In the genomic region with DNA sequence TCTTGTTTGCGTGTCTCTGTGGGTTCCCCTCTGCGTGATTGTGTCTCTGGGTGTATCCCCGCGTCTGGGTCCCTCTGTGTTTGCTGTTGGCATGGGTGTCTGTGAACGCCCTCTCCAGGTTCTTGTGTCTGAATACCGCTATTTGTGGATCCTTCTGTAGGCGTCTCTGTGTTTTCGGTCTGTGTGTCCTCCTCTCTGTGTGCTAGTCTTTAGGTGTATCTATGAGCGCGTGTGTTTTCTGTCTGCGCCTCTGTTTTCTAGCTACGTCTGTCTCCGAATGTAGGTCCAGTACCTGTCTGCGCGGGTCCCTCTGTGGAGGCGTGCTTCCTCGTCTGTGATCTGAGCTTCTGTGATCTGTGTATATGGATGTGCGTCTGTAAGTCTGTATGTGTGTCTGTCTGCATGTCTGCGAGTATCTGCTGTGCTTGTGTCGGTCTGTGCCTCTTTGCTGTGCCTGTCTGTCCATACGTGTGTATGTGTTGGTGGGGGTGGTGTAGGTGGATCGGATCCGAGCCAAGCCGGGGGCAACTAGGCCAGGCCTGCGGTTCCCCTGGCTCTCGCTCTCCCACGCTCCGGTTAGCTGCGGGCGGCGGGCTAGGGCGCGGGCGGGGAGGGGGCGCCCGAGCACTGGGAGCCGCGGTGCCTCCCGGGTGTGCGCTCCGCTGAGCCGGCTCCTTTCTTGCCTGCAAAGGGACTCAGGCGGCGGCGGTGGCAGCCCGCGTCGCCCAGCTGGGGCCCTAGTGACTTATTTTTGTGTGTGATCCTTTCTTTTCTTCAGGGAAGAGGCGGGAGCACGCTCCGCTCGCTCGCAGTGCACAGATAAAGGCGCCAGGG, we compare ENCODE assay signal across 8 cellular contexts.
A peak's percentile ranks its signal among the peaks of the same experiment; 100 is the strongest.
DNase-seq lines count a peak whose midpoint lies in the region; ATAC-seq and TF ChIP-seq lines count a peak whose summit lies in the region.

No MANE protein-coding gene starts in this region.

- H2BK5ac ChIP-seq in neuronal stem cell (ENCODE audit: low read length) = no peak overlapping the region

- peak overlapping the region; percentile 78 for H3K4me2 ChIP-seq in fibroblast of lung (ENCODE audit: extremely low read depth, insufficient read depth, low read length)
- peak overlapping the region; percentile 97 for H3K4me2 ChIP-seq in neuronal stem cell (ENCODE audit: insufficient read depth, low read length, poor library complexity, severe bottlenecking)

- no peaks in the 10 kb centered on the region for H3K9me3 ChIP-seq in fibroblast of lung (ENCODE audit: control insufficient read depth, insufficient read depth, low read depth, low read length)
- H3K9me3 ChIP-seq in neuronal stem cell (replicated peaks in 1 of 2; ENCODE audit: control insufficient read depth in 2 of 2, insufficient read depth in 1 of 2, low read depth in 1 of 2, low read length in 2 of 2) = no peaks in the 10 kb centered on the region

- ATAC-seq in GM21390 (IDR thresholded peaks at IDR 0.05; ENCODE audit: unreplicated experiment) (peak; percentile 47), GM18861 (IDR thresholded peaks at IDR 0.05; ENCODE audit: unreplicated experiment) (no peak)

- H3K79me1 ChIP-seq in neuronal stem cell (ENCODE audit: low read depth, low read length) = no peaks in the 10 kb centered on the region

- no peaks in the 10 kb centered on the region for H4K20me1 ChIP-seq in fibroblast of lung (ENCODE audit: control insufficient read depth, extremely low read depth, insufficient read depth, low read length)

- H3K79me2 ChIP-seq in fibroblast of lung (ENCODE audit: control insufficient read depth, insufficient read depth, low read length) = no peaks in the 10 kb centered on the region

- H3K23ac ChIP-seq in neuronal stem cell (ENCODE audit: low read depth, low read length, poor library complexity) = peak overlapping the region; percentile 78

- H3K27ac ChIP-seq in fibroblast of lung (ENCODE audit: insufficient read depth, low read length) (no peak overlapping the region), neuronal stem cell (replicated peaks; ENCODE audit: low read length) (no peak overlapping the region)

- peak overlapping the region; percentile 5 for H2AFZ ChIP-seq in fibroblast of lung (ENCODE audit: low read length)
- peak overlapping the region; percentile 93 for H2AFZ ChIP-seq in neuronal stem cell (ENCODE audit: low read length)

- H3K4ac ChIP-seq in neuronal stem cell (ENCODE audit: low read length) = no peak overlapping the region

- peak in 1 of 2 donors; percentile 10 for TF ChIP-seq CTCF in fibroblast of lung (conservative IDR thresholded peaks at IDR 0.05 in 1 of 2, IDR thresholded peaks at IDR 0.05 in 1 of 2; ENCODE audit: low read depth in 1 of 2, low read length in 2 of 2)

- no peak overlapping the region for H2BK15ac ChIP-seq in neuronal stem cell (ENCODE audit: low read length)

- H3K9ac ChIP-seq in fibroblast of lung (ENCODE audit: insufficient read depth, low read length) (peak overlapping the region; percentile 50), neuronal stem cell (ENCODE audit: low read depth, low read length, poor library complexity) (peak overlapping the region; percentile 81)

- no peak overlapping the region for H4K91ac ChIP-seq in neuronal stem cell (ENCODE audit: low read depth, low read length, poor library complexity)

- no peak overlapping the region for H2AK5ac ChIP-seq in neuronal stem cell (ENCODE audit: low read depth, low read length)

- H3K4me3 ChIP-seq in fibroblast of lung (replicated peaks in 1 of 4; ENCODE audit: control extremely low read depth in 1 of 4, insufficient read depth in 1 of 4, low read depth in 3 of 4, low read length in 4 of 4) (peak overlapping the region; percentile 6 to 62 (median 50)), neuronal stem cell (ENCODE audit: low read length in 2 of 2) (peak overlapping the region; percentile 75 to 77)

- H3K14ac ChIP-seq in neuronal stem cell (ENCODE audit: low read length) = peak overlapping the region; percentile 22

- H4K8ac ChIP-seq in neuronal stem cell (ENCODE audit: low read depth, low read length) = no peak overlapping the region

- H3K27me3 ChIP-seq in fibroblast of lung (ENCODE audit: control insufficient read depth, insufficient read depth, low read length) (peaks cover 40% of the 10 kb centered on the region), neuronal stem cell (ENCODE audit: control insufficient read depth in 3 of 3, insufficient read depth in 3 of 3, low read depth in 1 of 3, low read length in 3 of 3) (peaks cover 0 to 37% (median 33%) of the 10 kb centered on the region in 3 experiments)

- H3K4me1 ChIP-seq in fibroblast of lung (ENCODE audit: control insufficient read depth, extremely low read depth, insufficient read depth, low read length) (no peaks in the 10 kb centered on the region), neuronal stem cell (ENCODE audit: control insufficient read depth in 2 of 2, insufficient read depth in 1 of 2, low read depth in 1 of 2, low read length in 2 of 2) (peaks cover 20 to 35% of the 10 kb centered on the region in 2 donors)

- H2BK120ac ChIP-seq in neuronal stem cell (ENCODE audit: low read depth, low read length) = peak overlapping the region; percentile 56

- no peaks in the 10 kb centered on the region for H3K36me3 ChIP-seq in fibroblast of lung (ENCODE audit: control insufficient read depth, insufficient read depth, low read length)
- peaks cover 0 to 10% of the 10 kb centered on the region in 2 donors for H3K36me3 ChIP-seq in neuronal stem cell (replicated peaks in 1 of 2; ENCODE audit: control insufficient read depth in 2 of 2, insufficient read depth in 2 of 2, low read length in 2 of 2)

- peak; percentile 14 for DNase-seq in COR-L47 (lab: John Stamatoyannopoulos, UW)
- DNase-seq in NCI-H526 (lab: John Stamatoyannopoulos, UW) = peak; percentile 46 to 79
- DNase-seq in fibroblast of lung (ENCODE audit: low read depth in 2 of 2) = peak in 1 of 2 donors; percentile 23
- peak; percentile 43 for DNase-seq in neuronal stem cell (ENCODE audit: low spot score)
- no peak for DNase-seq in stimulated activated CD4-positive, alpha-beta T cell treated with anti-CD3 and anti-CD28 coated beads, Interleukin-4, amount 100 ng/mL, for 4 hours
- DNase-seq in activated effector memory CD4-positive, alpha-beta T cell treated with Interleukin-2 at 50 U/mL for 16 hours = no peak

- H2BK12ac ChIP-seq in neuronal stem cell (ENCODE audit: low read length) = peak overlapping the region; percentile 41

- H3K18ac ChIP-seq in neuronal stem cell (ENCODE audit: low read length) = peak overlapping the region; percentile 89

- no CpG with 5 or more reads among the region's 54 CpGs for WGBS in neuronal stem cell (ENCODE audit: extremely low coverage in 2 of 2, insufficient read length in 2 of 2, insufficient replicate concordance in 1 of 2), 2 donors

Comparison
In these comparisons a context has a peak if more than half of its experiments do, and no peak if none do; other contexts are left out.
1. DNase-seq: peak in COR-L47 (single experiment), NCI-H526 (2 of 2) and neuronal stem cell (single experiment); none in stimulated activated CD4-positive, alpha-beta T cell treated with anti-CD3 and anti-CD28 coated beads, Interleukin-4, amount 100 ng/mL, for 4 hours (0 of 2) and activated effector memory CD4-positive, alpha-beta T cell treated with Interleukin-2 at 50 U/mL for 16 hours (single experiment).